Comparison of ENCODE assay signal across 18 cellular contexts in genomic region chr2:28163627-28164279, GRCh38.
DNase-seq lines count a peak whose midpoint lies in the region; ATAC-seq, FAIRE-seq and TF ChIP-seq lines count a peak whose summit lies in the region.
"Had no signal": no experiment of that assay in that cellular context is flagged by ENCODE, and none has a peak within 500 bp of the region (broad histone marks: within the 10 kb centered on the region; RNA-seq: fewer than 3 reads in every experiment).

No MANE protein-coding gene starts in this region.

- H3K27ac ChIP-seq in A549 = peak overlapping the region; percentile 66 to 92; a peak in 5 of 6 replicates
- H3K27ac ChIP-seq in adrenal gland = peak overlapping the region in 3 of 5 donors; percentile 35 to 66 (median 45)
- H3K27ac ChIP-seq in right atrium auricular region = peak overlapping the region; percentile 63 to 76
- H3K27ac ChIP-seq in psoas muscle = peak overlapping the region; percentile 84
- H3K27ac ChIP-seq: KMS-11, PC-9 had no signal

- no peak for TF ChIP-seq POLR2A in A549 (IDR thresholded peaks at IDR 0.05; ENCODE audit: low read length)
- no peak for TF ChIP-seq POLR2A in adrenal gland (IDR thresholded peaks at IDR 0.05)

- WGBS in A549 (ENCODE audit: missing lambda C conversion rate) = 89% methylated on average over 6 of the region's 6 CpGs
- WGBS in adrenal gland, 4 donors = 73 to 87% (median 84%) methylated on average over 6 of the region's 6 CpGs
- 27 to 44% (median 34%) methylated on average over 6 of the region's 6 CpGs for WGBS in psoas muscle, 3 donors

- DNase-seq in A549 (ENCODE audit: low read depth in 1 of 2, low spot score in 1 of 2) (no peak), adrenal gland (peak in 2 of 7 donors; percentile 31 to 69), right atrium auricular region (ENCODE audit: low spot score) (no peak), psoas muscle (peak; percentile 37 to 83), head of caudate nucleus (no peak), AG08396 (ENCODE audit: low spot score) (no peak), COLO668 (lab: John Stamatoyannopoulos, UW; ENCODE audit: unreplicated experiment) (no peak)
- DNase-seq: activated CD8-positive, alpha-beta memory T cell treated with anti-CD3 and anti-CD28 coated beads for 24 hours; GF-D8; NCI-H1417 treated with DMSO at 0.1 percent for 48 hours; NCI-H2227 treated with DMSO at 0.1 percent for 48 hours; ovary; PC-9; T-cell had no signal

- CTCF ChIA-PET in A549 (lab: Yijun Ruan, JAX) = interaction anchor here (0.8 kb wide), 1 partner anchor 233 kb away, joined by 3 read pairs; no protein-coding TSS in a partner anchor

- POLR2A ChIA-PET in A549 (lab: Yijun Ruan, JAX) = no interaction called here

- intact Hi-C loops in adrenal gland (cut with DNase I) = no loop called here
- intact Hi-C loops in psoas muscle (cut with DNase I) = loop anchor here (10.0 kb wide), 1 partner anchor 231 kb away; the partner anchor contains the start of gene FOSL2 (in 2 of the 2)
- intact Hi-C loops in head of caudate nucleus (cut with DNase I) = no loop called here

- FAIRE-seq in A549 (lab: Jason Lieb, UNC) = no peak
- FAIRE-seq: astrocyte had no signal

- no peak for TF ChIP-seq RAD21 in A549 (conservative IDR thresholded peaks at IDR 0.05 in 1 of 2, IDR thresholded peaks at IDR 0.05 in 1 of 2)

- TF ChIP-seq EP300 in A549 (IDR thresholded peaks at IDR 0.05) = no peak

- H3K9me3 ChIP-seq in A549 (no peaks in the 10 kb centered on the region), adrenal gland (replicated peaks in 1 of 3) (no peaks in the 10 kb centered on the region), right atrium auricular region (no peaks in the 10 kb centered on the region), psoas muscle (no peaks in the 10 kb centered on the region)
- H3K9me3 ChIP-seq: ovary had no signal

- H3K36me3 ChIP-seq in adrenal gland (replicated peaks in 1 of 2) = no peaks in the 10 kb centered on the region
- H3K36me3 ChIP-seq in right atrium auricular region = no peaks in the 10 kb centered on the region
- no peaks in the 10 kb centered on the region for H3K36me3 ChIP-seq in psoas muscle (ENCODE audit: insufficient read depth in 1 of 2, low read depth in 1 of 2)
- H3K36me3 ChIP-seq: ovary had no signal

- TF ChIP-seq CTCF in A549 (IDR thresholded peaks at IDR 0.05) (no peak), adrenal gland (IDR thresholded peaks at IDR 0.05) (no peak), right atrium auricular region (IDR thresholded peaks at IDR 0.05) (no peak), psoas muscle (IDR thresholded peaks at IDR 0.05) (no peak)

- no peak overlapping the region for H3K4me2 ChIP-seq in A549
- H3K4me2 ChIP-seq: KMS-11, PC-9 had no signal

- H3K4me1 ChIP-seq in A549 (peaks cover 53% of the 10 kb centered on the region), adrenal gland (replicated peaks in 1 of 2) (peaks cover 23 to 40% of the 10 kb centered on the region in 2 donors), right atrium auricular region (peaks cover 0 to 45% of the 10 kb centered on the region in 2 donors), psoas muscle (peaks cover 40% of the 10 kb centered on the region)

- H3K4me3 ChIP-seq in A549 (no peak overlapping the region), adrenal gland (no peak overlapping the region), right atrium auricular region (no peak overlapping the region), psoas muscle (no peak overlapping the region)
- H3K4me3 ChIP-seq: ovary, PC-9 had no signal

- no peak for ATAC-seq in A549
- ATAC-seq in psoas muscle = peak; percentile 59 to 88 (median 86)
- no peak for ATAC-seq in HG02938 (IDR thresholded peaks at IDR 0.05; ENCODE audit: unreplicated experiment)
- ATAC-seq: T-cell, WTC11 had no signal

- H3K27me3 ChIP-seq in adrenal gland (no peaks in the 10 kb centered on the region), right atrium auricular region (no peaks in the 10 kb centered on the region), psoas muscle (ENCODE audit: insufficient read depth in 3 of 3, low read length in 2 of 3) (no peaks in the 10 kb centered on the region)
- H3K27me3 ChIP-seq: ovary had no signal

TF ChIP-seq in A549, 52 proteins besides CTCF, POLR2A, EP300 and RAD21:
- no peak for TF ChIP-seq SMC3 (IDR thresholded peaks at IDR 0.05)
- TF ChIP-seq TP53 (CRISPR knock-in tag; IDR thresholded peaks at IDR 0.05) = no peak
- no peak for TF ChIP-seq NFE2L2 (conservative IDR thresholded peaks at IDR 0.05; ENCODE audit: low read length)
- no peak for TF ChIP-seq RARB (CRISPR knock-in tag; IDR thresholded peaks at IDR 0.05)
- TF ChIP-seq USF2 (IDR thresholded peaks at IDR 0.05) = no peak
- TF ChIP-seq MAX (IDR thresholded peaks at IDR 0.05) = no peak
- TF ChIP-seq CEBPB (IDR thresholded peaks at IDR 0.05) = no peak
- no peak for TF ChIP-seq ELK1 (IDR thresholded peaks at IDR 0.05; ENCODE audit: low read depth, low read length)
- TF ChIP-seq GATA3 (IDR thresholded peaks at IDR 0.05; ENCODE audit: borderline replicate concordance) = no peak
- no peak for TF ChIP-seq HOXB5 (CRISPR knock-in tag; IDR thresholded peaks at IDR 0.05)
- no peak for TF ChIP-seq HOXA7 (CRISPR knock-in tag; IDR thresholded peaks at IDR 0.05)

Comparison
In these comparisons a context has a peak if more than half of its experiments do, and no peak if none do; other contexts are left out.
1. ATAC-seq: peak in psoas muscle (4 of 4); none in A549 (0 of 2) and HG02938 (single experiment).
2. DNase-seq: peak in psoas muscle (2 of 2); none in A549 (0 of 2), right atrium auricular region (single experiment), head of caudate nucleus (0 of 42), AG08396 (single experiment) and COLO668 (single experiment).
3. intact Hi-C loops: an anchor here in psoas muscle (10.0 kb wide); none called in adrenal gland and head of caudate nucleus.
4. Peak in every context shown above with its lines, with median percentiles within 50 percentile points of each other: H3K27ac ChIP-seq.